ENCODE assay signal across 38 cellular contexts in the genomic region with DNA sequence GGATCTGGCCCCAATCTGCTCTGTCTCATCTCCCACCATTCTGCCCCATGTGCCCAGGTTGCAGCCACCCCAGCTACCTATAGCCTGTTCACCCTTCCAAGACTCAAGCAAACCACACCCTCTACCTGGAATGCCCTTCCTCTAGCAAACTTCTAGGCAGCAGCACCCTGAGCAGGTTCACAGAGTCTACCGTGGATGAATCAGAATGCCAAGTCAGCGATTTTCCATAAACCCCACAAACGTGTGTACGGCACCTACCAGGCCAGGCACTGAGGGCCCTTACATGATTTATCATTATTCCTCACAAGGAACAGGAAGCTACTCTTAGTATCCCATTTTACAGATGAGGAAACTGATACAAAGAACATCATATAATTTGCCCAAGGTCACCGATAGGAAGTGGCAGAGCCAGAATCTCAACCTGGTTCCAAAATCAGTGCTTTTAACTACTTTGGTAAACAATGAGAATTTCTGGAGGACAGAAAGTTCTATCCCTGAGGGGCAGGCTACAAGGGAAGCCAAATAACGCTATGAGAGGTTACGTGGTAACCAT.
"Had no signal": no experiment of that assay in that cellular context is flagged by ENCODE, and none has a peak within 500 bp of the region (broad histone marks: within the 10 kb centered on the region; RNA-seq: fewer than 3 reads in every experiment).

No MANE protein-coding gene starts in this region.

- DNase-seq: activated B cell treated with CpG ODN at 0.5 μM for 24 hours; activated CD4-positive, alpha-beta memory T cell treated with anti-CD3 and anti-CD28 coated beads for 36 hours; activated CD4-positive, alpha-beta T cell treated with anti-CD3 and anti-CD28 coated beads for 4 hours; activated CD4-positive, alpha-beta T cell treated with anti-CD3 and anti-CD28 coated beads, Interleukin-2, amount 10 ng/mL, durations not matched to agents 24 days and 14 days; activated CD4-positive, alpha-beta T cell treated with anti-CD3 and anti-CD28 coated beads, Interleukin-2, amount 50 U/mL, for 1 hour; activated CD4-positive, alpha-beta T cell treated with anti-CD3 and anti-CD28 coated beads, Interleukin-2, amount 50 U/mL, for 4 hours; activated CD4-positive, CD25-positive, alpha-beta regulatory T cell treated with anti-CD3 and anti-CD28 coated beads, Interleukin-2, amount 50 U/mL, for 72 hours; activated CD8-positive, alpha-beta memory T cell treated with anti-CD3 and anti-CD28 coated beads for 24 hours; activated CD8-positive, alpha-beta memory T cell treated with anti-CD3 and anti-CD28 coated beads, Interleukin-2, amount 10 ng/mL, durations not matched to agents 7 days and 5 days; activated CD8-positive, alpha-beta memory T cell treated with anti-CD3 and anti-CD28 coated beads, Interleukin-2, amount 50 U/mL, for 48 hours; activated CD8-positive, alpha-beta T cell treated with anti-CD3 and anti-CD28 coated beads, Interleukin-2, amount 10 ng/mL, durations not matched to agents 7 days and 5 days; activated effector memory CD4-positive, alpha-beta T cell treated with Interleukin-2 at 50 U/mL for 16 hours; activated gamma-delta T cell; activated naive CD4-positive, alpha-beta T cell treated with anti-CD3 and anti-CD28 coated beads, Interleukin-2, amount 10 ng/mL, durations not matched to agents 7 days and 5 days; activated naive CD4-positive, alpha-beta T cell treated with Interleukin-2 at 50 U/mL for 16 hours; activated naive CD8-positive, alpha-beta T cell treated with anti-CD3 and anti-CD28 coated beads, Interleukin-2, amount 10 ng/mL, durations not matched to agents 7 days and 5 days; activated naive CD8-positive, alpha-beta T cell treated with anti-CD3 and anti-CD28 coated beads, Interleukin-2, amount 50 U/mL, for 24 hours; activated T-cell treated with anti-CD3 and anti-CD28 coated beads, Interleukin-2, amount 50 U/mL, for 24 hours; activated T-cell treated with anti-CD3 and anti-CD28 coated beads, Interleukin-2, amount 50 U/mL, for 48 hours; amygdala; anterior cingulate cortex; caudate nucleus; cerebellar nuclear complex; T-helper 1 cell; T-helper 2 cell; T-helper 9 cell had no signal

- H3K27ac Mint-ChIP-seq: activated B cell treated with CpG ODN at 0.5 μM for 24 hours; activated CD4-positive, alpha-beta memory T cell treated with anti-CD3 and anti-CD28 coated beads for 36 hours; activated CD4-positive, alpha-beta T cell treated with anti-CD3 and anti-CD28 coated beads, Interleukin-2, amount 10 ng/mL, durations not matched to agents 24 days and 14 days; activated CD8-positive, alpha-beta memory T cell treated with anti-CD3 and anti-CD28 coated beads, Interleukin-2, amount 10 ng/mL, durations not matched to agents 7 days and 5 days; activated CD8-positive, alpha-beta T cell treated with anti-CD3 and anti-CD28 coated beads, Interleukin-2, amount 10 ng/mL, durations not matched to agents 7 days and 5 days; activated naive CD4-positive, alpha-beta T cell treated with anti-CD3 and anti-CD28 coated beads, Interleukin-2, amount 10 ng/mL, durations not matched to agents 7 days and 5 days; activated naive CD4-positive, alpha-beta T cell treated with anti-CD3 and anti-CD28 coated beads, Interleukin-2, amount 50 U/mL, for 24 hours; activated naive CD8-positive, alpha-beta T cell; activated naive CD8-positive, alpha-beta T cell treated with anti-CD3 and anti-CD28 coated beads, Interleukin-2, amount 10 ng/mL, durations not matched to agents 7 days and 5 days; activated naive CD8-positive, alpha-beta T cell treated with anti-CD3 and anti-CD28 coated beads, Interleukin-2, amount 50 U/mL, for 24 hours; activated T-cell treated with anti-CD3 and anti-CD28 coated beads, Interleukin-2, amount 50 U/mL, for 24 hours; activated T-helper 2 cell treated with anti-CD3 and anti-CD28 coated beads, Interferon-gamma antibody, Interleukin-2, Interleukin-4, amounts not matched to agents 10 μg/mL and 5 μg/mL and 100 μg/mL, durations not matched to agents 14 hours and 24 hours and 36 hours; brain; T-helper 1 cell treated with Interleukin-12 subunit alpha and Interleukin-12 subunit beta and Interleukin-4 antibody, amounts not matched to agents 30 μg/mL and 1 μg/mL, for 36 hours; T-helper 2 cell treated with Interferon-gamma antibody and Interleukin-4, amounts not matched to agents 5 μg/mL and 100 μg/mL, for 36 hours had no signal

- H3K36me3 ChIP-seq: ascending aorta, cardiac muscle cell had no signal

- H3K4me3 ChIP-seq: ascending aorta, cardiac muscle cell had no signal

- H3K27me3 ChIP-seq: ascending aorta, cardiac muscle cell had no signal

- ATAC-seq: activated CD8-positive, alpha-beta memory T cell treated with anti-CD3 and anti-CD28 coated beads, Interleukin-2, amount 10 ng/mL, durations not matched to agents 7 days and 5 days; activated CD8-positive, alpha-beta T cell treated with anti-CD3 and anti-CD28 coated beads, Interleukin-2, amount 10 ng/mL, durations not matched to agents 7 days and 5 days; activated naive CD8-positive, alpha-beta T cell treated with anti-CD3 and anti-CD28 coated beads, Interleukin-2, amount 50 U/mL, for 24 hours had no signal

- H3K4me3 Mint-ChIP-seq: activated B cell treated with CpG ODN at 0.5 μM for 24 hours; activated CD4-positive, alpha-beta memory T cell treated with anti-CD3 and anti-CD28 coated beads for 36 hours; activated CD4-positive, alpha-beta T cell treated with anti-CD3 and anti-CD28 coated beads, Interleukin-2, amount 10 ng/mL, durations not matched to agents 24 days and 14 days; activated CD8-positive, alpha-beta memory T cell treated with anti-CD3 and anti-CD28 coated beads, Interleukin-2, amount 10 ng/mL, durations not matched to agents 7 days and 5 days; activated CD8-positive, alpha-beta T cell treated with anti-CD3 and anti-CD28 coated beads, Interleukin-2, amount 10 ng/mL, durations not matched to agents 7 days and 5 days; activated naive CD4-positive, alpha-beta T cell treated with anti-CD3 and anti-CD28 coated beads, Interleukin-2, amount 10 ng/mL, durations not matched to agents 7 days and 5 days; activated naive CD4-positive, alpha-beta T cell treated with anti-CD3 and anti-CD28 coated beads, Interleukin-2, amount 50 U/mL, for 24 hours; activated naive CD8-positive, alpha-beta T cell; activated naive CD8-positive, alpha-beta T cell treated with anti-CD3 and anti-CD28 coated beads, Interleukin-2, amount 10 ng/mL, durations not matched to agents 7 days and 5 days; activated naive CD8-positive, alpha-beta T cell treated with anti-CD3 and anti-CD28 coated beads, Interleukin-2, amount 50 U/mL, for 24 hours; activated T-cell treated with anti-CD3 and anti-CD28 coated beads, Interleukin-2, amount 50 U/mL, for 24 hours; brain; central memory CD8-positive, alpha-beta T cell; T-helper 1 cell treated with Interleukin-12 subunit alpha and Interleukin-12 subunit beta and Interleukin-4 antibody, amounts not matched to agents 30 μg/mL and 1 μg/mL, for 36 hours; T-helper 2 cell treated with Interferon-gamma antibody and Interleukin-4, amounts not matched to agents 5 μg/mL and 100 μg/mL, for 36 hours had no signal

- H3K27ac ChIP-seq: ascending aorta, cardiac muscle cell, VCaP had no signal

- H3K36me3 Mint-ChIP-seq: activated CD4-positive, alpha-beta memory T cell treated with anti-CD3 and anti-CD28 coated beads for 36 hours; activated CD8-positive, alpha-beta memory T cell treated with anti-CD3 and anti-CD28 coated beads, Interleukin-2, amount 10 ng/mL, durations not matched to agents 7 days and 5 days; activated naive CD4-positive, alpha-beta T cell treated with anti-CD3 and anti-CD28 coated beads, Interleukin-2, amount 10 ng/mL, durations not matched to agents 7 days and 5 days; activated naive CD4-positive, alpha-beta T cell treated with anti-CD3 and anti-CD28 coated beads, Interleukin-2, amount 50 U/mL, for 24 hours; activated naive CD8-positive, alpha-beta T cell; activated naive CD8-positive, alpha-beta T cell treated with anti-CD3 and anti-CD28 coated beads, Interleukin-2, amount 10 ng/mL, durations not matched to agents 7 days and 5 days; brain had no signal

- H3K27me3 Mint-ChIP-seq: activated naive CD4-positive, alpha-beta T cell treated with anti-CD3 and anti-CD28 coated beads, Interleukin-2, amount 50 U/mL, for 24 hours had no signal

- H3K9me3 ChIP-seq: ascending aorta had no signal

- FAIRE-seq: bronchial epithelial cell, TTC549 had no signal

- H3K4me1 Mint-ChIP-seq: activated B cell treated with CpG ODN at 0.5 μM for 24 hours; activated CD4-positive, alpha-beta T cell treated with anti-CD3 and anti-CD28 coated beads, Interleukin-2, amount 10 ng/mL, durations not matched to agents 24 days and 14 days; activated CD8-positive, alpha-beta memory T cell treated with anti-CD3 and anti-CD28 coated beads, Interleukin-2, amount 10 ng/mL, durations not matched to agents 7 days and 5 days; activated naive CD4-positive, alpha-beta T cell treated with anti-CD3 and anti-CD28 coated beads, Interleukin-2, amount 10 ng/mL, durations not matched to agents 7 days and 5 days; activated naive CD4-positive, alpha-beta T cell treated with anti-CD3 and anti-CD28 coated beads, Interleukin-2, amount 50 U/mL, for 24 hours; activated naive CD8-positive, alpha-beta T cell treated with anti-CD3 and anti-CD28 coated beads, Interleukin-2, amount 10 ng/mL, durations not matched to agents 7 days and 5 days; activated naive CD8-positive, alpha-beta T cell treated with anti-CD3 and anti-CD28 coated beads, Interleukin-2, amount 50 U/mL, for 24 hours; central memory CD8-positive, alpha-beta T cell had no signal

- H3K9me3 Mint-ChIP-seq: activated B cell treated with CpG ODN at 0.5 μM for 24 hours; activated CD4-positive, alpha-beta memory T cell treated with anti-CD3 and anti-CD28 coated beads for 36 hours; activated CD4-positive, alpha-beta T cell treated with anti-CD3 and anti-CD28 coated beads, Interleukin-2, amount 10 ng/mL, durations not matched to agents 24 days and 14 days; activated naive CD4-positive, alpha-beta T cell treated with anti-CD3 and anti-CD28 coated beads, Interleukin-2, amount 10 ng/mL, durations not matched to agents 7 days and 5 days; activated naive CD4-positive, alpha-beta T cell treated with anti-CD3 and anti-CD28 coated beads, Interleukin-2, amount 50 U/mL, for 24 hours; activated naive CD8-positive, alpha-beta T cell treated with anti-CD3 and anti-CD28 coated beads, Interleukin-2, amount 10 ng/mL, durations not matched to agents 7 days and 5 days; activated naive CD8-positive, alpha-beta T cell treated with anti-CD3 and anti-CD28 coated beads, Interleukin-2, amount 50 U/mL, for 24 hours; activated T-cell treated with anti-CD3 and anti-CD28 coated beads, Interleukin-2, amount 50 U/mL, for 24 hours; central memory CD8-positive, alpha-beta T cell; T-helper 1 cell treated with Interleukin-12 subunit alpha and Interleukin-12 subunit beta and Interleukin-4 antibody, amounts not matched to agents 30 μg/mL and 1 μg/mL, for 36 hours; T-helper 2 cell treated with Interferon-gamma antibody and Interleukin-4, amounts not matched to agents 5 μg/mL and 100 μg/mL, for 36 hours had no signal
